In the genomic region with DNA sequence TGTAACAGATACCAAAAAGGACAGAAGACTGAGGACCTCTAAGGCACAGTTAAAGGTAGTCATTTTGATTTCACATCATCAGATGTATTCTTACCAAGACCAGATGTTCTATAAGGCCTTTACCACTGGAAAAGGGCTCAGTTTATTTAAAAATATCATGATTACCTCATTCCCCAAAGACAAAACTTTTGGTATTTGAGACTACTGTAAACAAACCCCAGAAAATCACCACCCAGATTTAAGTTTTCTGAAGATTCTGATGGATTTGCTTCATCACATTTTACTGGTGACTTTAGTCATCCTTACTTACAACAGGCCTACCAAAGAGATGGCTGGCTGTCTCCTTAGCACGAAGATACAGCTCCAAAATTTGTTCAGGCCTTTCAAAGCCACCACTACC, we compare ENCODE assay signal across 23 cellular contexts. TPM values are rescaled to one million over a fixed set of nuclear protein-coding genes. Genes with fewer than 3 reads are reported as not detected.
DNase-seq lines count a peak whose midpoint lies in the region; FAIRE-seq and TF ChIP-seq lines count a peak whose summit lies in the region.
"Had no signal": no experiment of that assay in that cellular context is flagged by ENCODE, and none has a peak within 500 bp of the region (broad histone marks: within the 10 kb centered on the region; RNA-seq: fewer than 3 reads in every experiment).

No MANE protein-coding gene starts in this region.

- H4K20me1 ChIP-seq in astrocyte (ENCODE audit: insufficient read depth, low read length): peaks cover 83% of the 10 kb centered on the region
- H4K20me1 ChIP-seq in osteoblast (ENCODE audit: insufficient read depth, low read length): peaks cover 78% of the 10 kb centered on the region
- H4K20me1 ChIP-seq in smooth muscle cell (ENCODE audit: low read depth): peaks cover 99% of the 10 kb centered on the region

- H3K36me3 ChIP-seq in astrocyte (ENCODE audit: insufficient read depth, low read length) (peaks cover 13% of the 10 kb centered on the region), osteoblast (ENCODE audit: insufficient read depth, low read length) (peaks cover 30% of the 10 kb centered on the region), smooth muscle cell (ENCODE audit: low read depth) (no peaks in the 10 kb centered on the region)

- H3K4me1 Mint-ChIP-seq in astrocyte (ENCODE audit: low read depth, unreplicated experiment): peaks cover 35% of the 10 kb centered on the region
- H3K4me1 Mint-ChIP-seq: CD4-positive, CD25-positive, alpha-beta regulatory T cell had no signal

- H3K27ac ChIP-seq in astrocyte (ENCODE audit: low read depth, low read length) (no peak overlapping the region), osteoblast (ENCODE audit: low read depth, low read length) (no peak overlapping the region), smooth muscle cell (ENCODE audit: low read depth) (peak overlapping the region; percentile 53)
- H3K27ac ChIP-seq: A549, GM23248 had no signal

- intact Hi-C loops in posterior vena cava (cut with DNase I): loop anchor here (10.0 kb wide), 2 partner anchors 60 to 130 kb away; no protein-coding TSS in a partner anchor

- H3K27me3 Mint-ChIP-seq in astrocyte (ENCODE audit: low read depth, unreplicated experiment): no peaks in the 10 kb centered on the region

- H3K36me3 Mint-ChIP-seq in astrocyte (ENCODE audit: low read depth, unreplicated experiment): peaks cover 23% of the 10 kb centered on the region
- H3K36me3 Mint-ChIP-seq: CD4-positive, CD25-positive, alpha-beta regulatory T cell had no signal

- H3K4me1 ChIP-seq in astrocyte (ENCODE audit: insufficient read depth, low read length) (peaks cover 9% of the 10 kb centered on the region), osteoblast (ENCODE audit: insufficient read depth, low read length) (peaks cover 10% of the 10 kb centered on the region), smooth muscle cell (ENCODE audit: low read depth) (peaks cover 14% of the 10 kb centered on the region)

- DNase-seq in HCEC 1CT (peak; percentile 51), astrocyte (ENCODE audit: low read depth) (no peak), osteoblast (ENCODE audit: insufficient read length, low spot score, missing footprints) (peak; percentile 21), smooth muscle cell (lab: John Stamatoyannopoulos, UW; ENCODE audit: unreplicated experiment) (no peak), HUDEP-2 (lab: John Stamatoyannopoulos, UW; ENCODE audit: unreplicated experiment in 76 of 76) (no peak), D721Med (ENCODE audit: insufficient read length, low spot score) (no peak), posterior vena cava (ENCODE audit: low spot score) (no peak)
- DNase-seq: CD4-positive, CD25-positive, alpha-beta regulatory T cell; COR-L47; DMS 273 treated with DMSO at 0.1 percent for 48 hours; DMS79 treated with DMSO at 0.1 percent for 48 hours; GM23248; H9; Karpas-422; NCI-H1105 treated with DMSO at 0.1 percent for 48 hours; NCI-H2081; NCI-H2171; NCI-H345; NCI-H524; NCI-H82; SIG-M5 had no signal

- H3F3A ChIP-seq in smooth muscle cell (ENCODE audit: low read depth): no peaks in the 10 kb centered on the region

- H3K9ac ChIP-seq in astrocyte (ENCODE audit: low read length) (no peak overlapping the region), smooth muscle cell (ENCODE audit: low read depth) (no peak overlapping the region)
- H3K9ac ChIP-seq: GM23248 had no signal

- FAIRE-seq in astrocyte (lab: Jason Lieb, UNC) (no peak), D721Med (lab: Jason Lieb, UNC) (no peak)
- FAIRE-seq: GM18507 had no signal

- H3K27ac Mint-ChIP-seq in astrocyte (ENCODE audit: unreplicated experiment): no peak overlapping the region
- H3K27ac Mint-ChIP-seq: CD4-positive, CD25-positive, alpha-beta regulatory T cell had no signal

- no peak for TF ChIP-seq CTCF in astrocyte (IDR thresholded peaks at IDR 0.05; ENCODE audit: insufficient read depth, low read depth, low read length)
- TF ChIP-seq CTCF in osteoblast (IDR thresholded peaks at IDR 0.05; ENCODE audit: extremely low read depth, low read depth, low read length): no peak
- TF ChIP-seq CTCF in smooth muscle cell (IDR thresholded peaks at IDR 0.05; ENCODE audit: borderline replicate concordance, insufficient read depth, poor library complexity, severe bottlenecking): no peak
- TF ChIP-seq CTCF in D721Med (IDR thresholded peaks at IDR 0.05; ENCODE audit: insufficient read depth, missing control alignments): no peak

- H3K9me3 ChIP-seq in astrocyte (ENCODE audit: insufficient read depth, low read depth, low read length) (no peaks in the 10 kb centered on the region), osteoblast (ENCODE audit: low read depth, low read length) (no peaks in the 10 kb centered on the region), smooth muscle cell (replicated peaks; ENCODE audit: low read depth) (no peaks in the 10 kb centered on the region)

- no peaks in the 10 kb centered on the region for H3K9me3 Mint-ChIP-seq in astrocyte (ENCODE audit: unreplicated experiment)
- H3K9me3 Mint-ChIP-seq: CD4-positive, CD25-positive, alpha-beta regulatory T cell had no signal

- H3K27me3 ChIP-seq in astrocyte (ENCODE audit: insufficient read depth, low read length) (no peaks in the 10 kb centered on the region), osteoblast (ENCODE audit: insufficient read depth, low read length) (no peaks in the 10 kb centered on the region), smooth muscle cell (ENCODE audit: low read depth) (no peaks in the 10 kb centered on the region)

- WGBS in smooth muscle cell (ENCODE audit: low lambda C conversion rate): 69% methylated on average over 1 of the region's 1 CpG

- H3K4me3 ChIP-seq in astrocyte (ENCODE audit: insufficient read depth, low read depth, low read length) (no peak overlapping the region), osteoblast (ENCODE audit: insufficient read depth, low read length) (no peak overlapping the region), smooth muscle cell (no peak overlapping the region)
- H3K4me3 ChIP-seq: A549, GM23248 had no signal

- H2AFZ ChIP-seq in astrocyte (ENCODE audit: low read depth, low read length) (no peak overlapping the region), osteoblast (ENCODE audit: low read length) (no peak overlapping the region), smooth muscle cell (ENCODE audit: low read depth) (no peak overlapping the region)
- H2AFZ ChIP-seq: GM23248 had no signal

- H3K4me2 ChIP-seq in astrocyte (ENCODE audit: low read length) (no peak overlapping the region), osteoblast (ENCODE audit: insufficient read depth, low read length) (no peak overlapping the region), smooth muscle cell (peak overlapping the region; percentile 40)
- H3K4me2 ChIP-seq: A549 had no signal

- H3K79me2 ChIP-seq in astrocyte (ENCODE audit: insufficient read depth, low read length) (peaks cover 99% of the 10 kb centered on the region), osteoblast (ENCODE audit: insufficient read depth, low read length) (peaks cover 97% of the 10 kb centered on the region), smooth muscle cell (ENCODE audit: low read depth) (peaks cover 100% of the 10 kb centered on the region)

- peak overlapping the region; percentile 96 for H3K4me3 Mint-ChIP-seq in astrocyte (ENCODE audit: unreplicated experiment)
- H3K4me3 Mint-ChIP-seq: CD4-positive, CD25-positive, alpha-beta regulatory T cell; H9 had no signal

RNA-seq across cellular contexts. Expression of a gene that starts 8.3 kb away (rescaled TPM):
- total RNA-seq in astrocyte: 749 and 829 TPM in 2 replicates
- total RNA-seq in osteoblast: 344 and 453 TPM in 2 replicates
- total RNA-seq in smooth muscle cell: 147 and 170 TPM in 2 replicates
- polyA plus RNA-seq in smooth muscle cell: 39.3 and 70.5 TPM in 2 replicates
- 100 to 1,000 TPM; 165 to 244 TPM for total RNA-seq in posterior vena cava
- total RNA-seq: CD4-positive, CD25-positive, alpha-beta regulatory T cell had no signal

Comparison
In these comparisons a context has a peak if more than half of its experiments do, and no peak if none do; other contexts are left out.
1. DNase-seq: peak in HCEC 1CT (single experiment) and osteoblast (single experiment); none in astrocyte (single experiment), smooth muscle cell (single experiment), HUDEP-2 (0 of 76), D721Med (single experiment) and posterior vena cava (single experiment).